Comparison of ENCODE assay signal across 7 cellular contexts in genomic region chr3:71710906-71711494, GRCh38. TPM values are rescaled to one million over a fixed set of nuclear protein-coding genes. Genes with fewer than 3 reads are reported as not detected.
DNase-seq lines count a peak whose midpoint lies in the region; ATAC-seq lines count a peak whose summit lies in the region.

No MANE protein-coding gene starts in this region.

- peaks cover 0 to 14% (median 5%) of the 10 kb centered on the region in 3 experiments for H3K36me3 ChIP-seq in naive thymus-derived CD4-positive, alpha-beta T cell (ENCODE audit: control insufficient read depth in 2 of 3, insufficient read depth in 3 of 3, low read length in 3 of 3)

- peak overlapping the region in 5 of 10 donors; percentile 6 to 48 (median 32) for H3K4me3 Mint-ChIP-seq in naive thymus-derived CD4-positive, alpha-beta T cell

- intact Hi-C loops in naive thymus-derived CD4-positive, alpha-beta T cell (cut with micrococcal nuclease): loop anchor here (1.0 to 10.0 kb wide), 11 partner anchors 10 to 1375 kb away; no protein-coding TSS in a partner anchor

- ATAC-seq in GM19397 (IDR thresholded peaks at IDR 0.05; ENCODE audit: unreplicated experiment) (peak; percentile 70), HG03521 (IDR thresholded peaks at IDR 0.05; ENCODE audit: unreplicated experiment) (peak; percentile 80), HG03457 (IDR thresholded peaks at IDR 0.05; ENCODE audit: unreplicated experiment) (no peak)
- ATAC-seq in naive thymus-derived CD4-positive, alpha-beta T cell: peak; percentile 81

- no peaks in the 10 kb centered on the region for H3K27me3 ChIP-seq in naive thymus-derived CD4-positive, alpha-beta T cell (ENCODE audit: control insufficient read depth in 2 of 2, insufficient read depth in 2 of 2, low read length in 2 of 2)

- H3K9me3 ChIP-seq in naive thymus-derived CD4-positive, alpha-beta T cell (ENCODE audit: control insufficient read depth in 2 of 3, low read length in 3 of 3): no peaks in the 10 kb centered on the region

- POLR2A ChIA-PET in naive thymus-derived CD4-positive, alpha-beta T cell (lab: Charles Lee): interaction anchor here (1.3 to 1.5 kb wide), 2 partner anchors 14 to 1110 kb away, joined by 4 read pairs; partner anchors contain the start of gene EIF4E3

- peaks cover 0 to 24% (median 5%) of the 10 kb centered on the region in 5 donors for H3K36me3 Mint-ChIP-seq in naive thymus-derived CD4-positive, alpha-beta T cell

- peaks cover 19 to 29% of the 10 kb centered on the region in 2 donors for H3K4me1 ChIP-seq in naive thymus-derived CD4-positive, alpha-beta T cell (ENCODE audit: control insufficient read depth in 2 of 2, insufficient read depth in 2 of 2, low read length in 2 of 2)

- peak; percentile 37 for DNase-seq in EL
- peak; percentile 53 for DNase-seq in RPMI8226
- peak; percentile 65 for DNase-seq in epidermal melanocyte (ENCODE audit: insufficient read length, low spot score)
- DNase-seq in naive thymus-derived CD4-positive, alpha-beta T cell: peak in 7 of 9 donors; percentile 32 to 57 (median 40)

- H3K4me1 Mint-ChIP-seq in naive thymus-derived CD4-positive, alpha-beta T cell: peaks cover 40 to 91% (median 53%) of the 10 kb centered on the region in 7 donors

- H3K9me3 Mint-ChIP-seq in naive thymus-derived CD4-positive, alpha-beta T cell: no peaks in the 10 kb centered on the region

- H3K4me3 ChIP-seq in naive thymus-derived CD4-positive, alpha-beta T cell (ENCODE audit: low read length): no peak overlapping the region

- CTCF ChIA-PET in naive thymus-derived CD4-positive, alpha-beta T cell (lab: Charles Lee): interaction anchor here (0.6 to 3.0 kb wide), 13 partner anchors 9 to 1111 kb away, joined by 3 to 18 read pairs (median 6); no protein-coding TSS in a partner anchor

- H3K27me3 Mint-ChIP-seq in naive thymus-derived CD4-positive, alpha-beta T cell: no peaks in the 10 kb centered on the region

- H3K27ac Mint-ChIP-seq in naive thymus-derived CD4-positive, alpha-beta T cell: peak overlapping the region in 8 of 9 donors; percentile 4 to 80 (median 62)

- no peak overlapping the region for H3K27ac ChIP-seq in naive thymus-derived CD4-positive, alpha-beta T cell (ENCODE audit: low read depth, low read length)

RNA-seq across cellular contexts. Expression of gene EIF4E3, which starts 14.2 kb away (rescaled TPM):
- total RNA-seq in naive thymus-derived CD4-positive, alpha-beta T cell: 10 to 100 TPM; 28.5 to 72.8 (median 39.2) TPM
- 10 to 100 TPM; 17.7 to 26.1 TPM for polyA plus RNA-seq in naive thymus-derived CD4-positive, alpha-beta T cell

RNA-seq across cellular contexts. Expression of gene GPR27, which starts 42.7 kb away (rescaled TPM):
- total RNA-seq in naive thymus-derived CD4-positive, alpha-beta T cell: 1 to 10 TPM in 1 of 5 experiments, under 1 TPM in 1, not detected in 3; 0.24 to 4.7 TPM
- under 1 TPM in 1 of 2 donors, not detected in 1; 0.60 TPM for polyA plus RNA-seq in naive thymus-derived CD4-positive, alpha-beta T cell
